In genomic region chr21:43728467-43729390, GRCh38 we compare ENCODE assay signal across 8 cellular contexts. TPM values are rescaled to one million over a fixed set of nuclear protein-coding genes. Genes with fewer than 3 reads are reported as not detected.
DNase-seq lines count a peak whose midpoint lies in the region; ATAC-seq and TF ChIP-seq lines count a peak whose summit lies in the region.

No MANE protein-coding gene starts in this region.

- no peaks in the 10 kb centered on the region for H3K36me3 Mint-ChIP-seq in natural killer cell
- peaks cover 5% of the 10 kb centered on the region for H3K36me3 Mint-ChIP-seq in stimulated activated memory B cell treated with anti-CD40 and anti-IgM and Interleukin-4, amounts not matched to agents 10 μg/mL and 1 μg/mL and 100 μg/mL, for 72 hours

- H3K9me3 ChIP-seq in HUES48 (ENCODE audit: control insufficient read depth, insufficient read depth, low read length), result no peaks in the 10 kb centered on the region
- H3K9me3 ChIP-seq in RWPE2 (ENCODE audit: severe bottlenecking), result no peaks in the 10 kb centered on the region

- peak overlapping the region; percentile 87 for H3K4me3 Mint-ChIP-seq in natural killer cell
- H3K4me3 Mint-ChIP-seq in stimulated activated memory B cell treated with anti-CD40 and anti-IgM and Interleukin-4, amounts not matched to agents 10 μg/mL and 1 μg/mL and 100 μg/mL, for 72 hours, result peak overlapping the region; percentile 82

- H3K27ac Mint-ChIP-seq in natural killer cell, result peak overlapping the region; percentile 88 to 93
- H3K27ac Mint-ChIP-seq in stimulated activated memory B cell treated with anti-CD40 and anti-IgM and Interleukin-4, amounts not matched to agents 10 μg/mL and 1 μg/mL and 100 μg/mL, for 72 hours, result peak overlapping the region; percentile 82

- H3K4me1 ChIP-seq in HUES48 (ENCODE audit: control insufficient read depth, insufficient read depth, low read length), result peaks cover 12% of the 10 kb centered on the region; the same call in 1 of the 2 replicates
- H3K4me1 ChIP-seq in RWPE2 (ENCODE audit: insufficient read depth, poor library complexity, severe bottlenecking), result peaks cover 62% of the 10 kb centered on the region

- in situ Hi-C loops in Caki2 (cut with HindIII; ENCODE audit: low pct_unique_long_range_greater_than_20kb, low sequenced_read_pairs), result no loop called here

- no peaks in the 10 kb centered on the region for H3K9me3 Mint-ChIP-seq in natural killer cell
- no peaks in the 10 kb centered on the region for H3K9me3 Mint-ChIP-seq in stimulated activated memory B cell treated with anti-CD40 and anti-IgM and Interleukin-4, amounts not matched to agents 10 μg/mL and 1 μg/mL and 100 μg/mL, for 72 hours

- peak; percentile 99 for DNase-seq in Caki2 (ENCODE audit: low read depth)
- peak; percentile 97 for DNase-seq in RWPE2 (ENCODE audit: low spot score)
- DNase-seq in activated effector memory CD4-positive, alpha-beta T cell treated with anti-CD3 and anti-CD28 coated beads, Interleukin-2, amount 50 U/mL, for 16 hours, result peak; percentile 92
- DNase-seq in fibroblast of pulmonary artery (ENCODE audit: low read depth), result peak; percentile 99
- DNase-seq in natural killer cell, result peak; percentile 78

- ATAC-seq in GM21390 (IDR thresholded peaks at IDR 0.05; ENCODE audit: unreplicated experiment) (peak; percentile 63), RWPE2 (ENCODE audit: low read depth) (peak; percentile 77), natural killer cell (peak; percentile 86 to 95 (median 89))
- ATAC-seq in stimulated activated memory B cell treated with anti-CD40 and anti-IgM and Interleukin-4, amounts not matched to agents 10 μg/mL and 1 μg/mL and 100 μg/mL, for 72 hours, result peak; percentile 89

- TF ChIP-seq CTCF in RWPE2 (IDR thresholded peaks at IDR 0.05; ENCODE audit: poor library complexity, severe bottlenecking) (peak; percentile 13), fibroblast of pulmonary artery (IDR thresholded peaks at IDR 0.05; ENCODE audit: low read length, missing control alignments) (no peak), natural killer cell (IDR thresholded peaks at IDR 0.05) (no peak)

- H3K36me3 ChIP-seq in HUES48 (ENCODE audit: control insufficient read depth, insufficient read depth, low read length) (peaks cover 5% of the 10 kb centered on the region), RWPE2 (ENCODE audit: low read depth) (peaks cover 60% of the 10 kb centered on the region)

- intact Hi-C loops in natural killer cell (cut with micrococcal nuclease), result loop anchor here (1.0 to 5.0 kb wide), 2 partner anchors 9 to 71 kb away; partner anchors contain the start of genes HSF2BP, PDXK and RRP1B

- peak overlapping the region; percentile 74 for H3K4me3 ChIP-seq in HUES48 (ENCODE audit: low read depth, low read length)
- peak overlapping the region; percentile 17 for H3K4me3 ChIP-seq in RWPE2 (ENCODE audit: severe bottlenecking)
- peak overlapping the region; percentile 57 for H3K4me3 ChIP-seq in fibroblast of pulmonary artery (replicated peaks; ENCODE audit: low read depth, low read length)

- no peaks in the 10 kb centered on the region for H3K27me3 ChIP-seq in HUES48 (ENCODE audit: control insufficient read depth, insufficient read depth, low read length)
- H3K27me3 ChIP-seq in RWPE2 (ENCODE audit: insufficient read depth, poor library complexity, severe bottlenecking), result no peaks in the 10 kb centered on the region

- peaks cover 37 to 46% of the 10 kb centered on the region in 2 donors for H3K4me1 Mint-ChIP-seq in natural killer cell
- H3K4me1 Mint-ChIP-seq in stimulated activated memory B cell treated with anti-CD40 and anti-IgM and Interleukin-4, amounts not matched to agents 10 μg/mL and 1 μg/mL and 100 μg/mL, for 72 hours, result peaks cover 70% of the 10 kb centered on the region

- H3K27ac ChIP-seq in HUES48 (ENCODE audit: low read depth, low read length) (peak overlapping the region; percentile 95), RWPE2 (ENCODE audit: poor library complexity, severe bottlenecking) (peak overlapping the region; percentile 96)

- H3K27me3 Mint-ChIP-seq in natural killer cell (ENCODE audit: low read depth in 2 of 2), result no peaks in the 10 kb centered on the region
- H3K27me3 Mint-ChIP-seq in stimulated activated memory B cell treated with anti-CD40 and anti-IgM and Interleukin-4, amounts not matched to agents 10 μg/mL and 1 μg/mL and 100 μg/mL, for 72 hours, result no peaks in the 10 kb centered on the region

- H3K9ac ChIP-seq in HUES48 (ENCODE audit: low read depth, low read length), result peak overlapping the region; percentile 77

RNA-seq across cellular contexts. Expression of gene PDXK, which starts 9.8 kb away (rescaled TPM):
- total RNA-seq in Caki2 (2014; rRNA removed; shearing (Covaris generic); ENCODE audit: low replicate concordance), result 736 and 833 TPM in 2 replicates
- total RNA-seq in natural killer cell, result 10 to 100 TPM; 73.8 to 77.0 (median 74.6) TPM

RNA-seq across cellular contexts. Expression of gene CSTB, which starts 47.4 kb away (rescaled TPM):
- total RNA-seq in Caki2 (2014; rRNA removed; shearing (Covaris generic); ENCODE audit: low replicate concordance), result 20.5 and 23.1 TPM in 2 replicates
- 10 to 100 TPM; 18.5 to 23.1 (median 22.7) TPM for total RNA-seq in natural killer cell

Comparison
In these comparisons a context has a peak if more than half of its experiments do, and no peak if none do; other contexts are left out.
1. Peak in every context shown above with its lines: DNase-seq, ATAC-seq, H3K4me3 ChIP-seq and H3K27ac ChIP-seq.
2. H3K4me3 ChIP-seq: peak in every context shown above with its lines; median percentile 74 in HUES48; 57 in fibroblast of pulmonary artery; 17 in RWPE2.